In genomic region chr10:44974082-44974627, GRCh38 we compare ENCODE assay signal across 8 cellular contexts. TPM values are rescaled to one million over a fixed set of nuclear protein-coding genes. Genes with fewer than 3 reads are reported as not detected.
DNase-seq lines count a peak whose midpoint lies in the region; ATAC-seq, FAIRE-seq and TF ChIP-seq lines count a peak whose summit lies in the region.

No MANE protein-coding gene starts in this region.

- peaks cover 40% of the 10 kb centered on the region for H3K4me1 ChIP-seq in HepG2 (ENCODE audit: insufficient read depth, low read length)
- peaks cover 3 to 74% (median 39%) of the 10 kb centered on the region in 4 donors for H3K4me1 ChIP-seq in tibial nerve

- no peaks in the 10 kb centered on the region for H3K27me3 Mint-ChIP-seq in activated CD8-positive, alpha-beta memory T cell treated with anti-CD3 and anti-CD28 coated beads, Interleukin-2, amount 10 ng/mL, durations not matched to agents 7 days and 5 days
- H3K27me3 Mint-ChIP-seq in activated naive CD8-positive, alpha-beta T cell treated with anti-CD3 and anti-CD28 coated beads, Interleukin-2, amount 10 ng/mL, durations not matched to agents 7 days and 5 days = no peaks in the 10 kb centered on the region

- peak overlapping the region; percentile 53 for H3K27ac ChIP-seq in HepG2 (ENCODE audit: extremely low read length, insufficient read depth, low read length)
- peak overlapping the region; percentile 86 to 97 (median 92) for H3K27ac ChIP-seq in tibial nerve

- H3K27me3 ChIP-seq in HepG2 (ENCODE audit: control insufficient read depth in 1 of 2, insufficient read depth in 2 of 2, low read length in 2 of 2) (no peaks in the 10 kb centered on the region; a peak in 1 of 5 replicates), tibial nerve (no peaks in the 10 kb centered on the region)

- WGBS in HepG2 (ENCODE audit: low lambda C conversion rate) = 20% methylated on average over 1 of the region's 7 CpGs
- WGBS in tibial nerve, 2 donors = 33 to 37% methylated on average over 7 of the region's 7 CpGs

- H3K4me3 ChIP-seq in HepG2 (replicated peaks in 1 of 3; ENCODE audit: insufficient read depth in 1 of 3, low read depth in 2 of 3, low read length in 3 of 3) (no peak overlapping the region; a peak in 1 of 6 replicates), tibial nerve (peak overlapping the region; percentile 24 to 70 (median 48))

- BruUV-seq in HepG2 (replicated peaks; lab: Mats Ljungman, UMichigan) = no TSS peak

- peaks cover 32% of the 10 kb centered on the region for H3K79me2 ChIP-seq in HepG2 (ENCODE audit: insufficient read depth, low read length)

- H2AFZ ChIP-seq in HepG2 (ENCODE audit: low read length) = no peak overlapping the region

- no peak for TF ChIP-seq EP300 in HepG2 (IDR thresholded peaks at IDR 0.05; ENCODE audit: low read depth in 2 of 2, low read length in 2 of 2)
- no peak for TF ChIP-seq EP300 in HepG2 (CRISPR knock-in tag; IDR thresholded peaks at IDR 0.05; ENCODE audit: borderline replicate concordance)
- peak in 1 of 2 donors; percentile 2 for TF ChIP-seq EP300 in tibial nerve (IDR thresholded peaks at IDR 0.05)

- no peaks in the 10 kb centered on the region for H3K9me3 Mint-ChIP-seq in activated CD8-positive, alpha-beta memory T cell treated with anti-CD3 and anti-CD28 coated beads, Interleukin-2, amount 10 ng/mL, durations not matched to agents 7 days and 5 days (ENCODE audit: low read depth)
- H3K9me3 Mint-ChIP-seq in activated naive CD8-positive, alpha-beta T cell treated with anti-CD3 and anti-CD28 coated beads, Interleukin-2, amount 10 ng/mL, durations not matched to agents 7 days and 5 days = no peaks in the 10 kb centered on the region

- peak overlapping the region; percentile 62 for H3K4me3 Mint-ChIP-seq in activated CD8-positive, alpha-beta memory T cell treated with anti-CD3 and anti-CD28 coated beads, Interleukin-2, amount 10 ng/mL, durations not matched to agents 7 days and 5 days
- peak overlapping the region; percentile 68 for H3K4me3 Mint-ChIP-seq in activated naive CD8-positive, alpha-beta T cell treated with anti-CD3 and anti-CD28 coated beads, Interleukin-2, amount 10 ng/mL, durations not matched to agents 7 days and 5 days

- no peak for TF ChIP-seq RAD21 in HepG2 (CRISPR knock-in tag; IDR thresholded peaks at IDR 0.05)

- H3K27ac Mint-ChIP-seq in activated CD8-positive, alpha-beta memory T cell treated with anti-CD3 and anti-CD28 coated beads, Interleukin-2, amount 10 ng/mL, durations not matched to agents 7 days and 5 days = peak overlapping the region; percentile 79
- H3K27ac Mint-ChIP-seq in activated naive CD8-positive, alpha-beta T cell treated with anti-CD3 and anti-CD28 coated beads, Interleukin-2, amount 10 ng/mL, durations not matched to agents 7 days and 5 days = peak overlapping the region; percentile 86

- POLR2A ChIA-PET in activated naive CD8-positive, alpha-beta T cell treated with anti-CD3 and anti-CD28 coated beads, Interleukin-2, amount 10 ng/mL, durations not matched to agents 7 days and 5 days (lab: Charles Lee) = interaction anchor here (3.5 kb wide), 1 partner anchor 41 kb away, joined by 9 read pairs; no protein-coding TSS in a partner anchor
- POLR2A ChIA-PET in HepG2 (lab: Yijun Ruan, JAX) = interaction anchor here (0.8 to 10.2 kb wide), 3 partner anchors 11 to 39 kb away, joined by 4 to 407 read pairs (median 215); partner anchors contain the start of gene RASSF4

- no peak for TF ChIP-seq CTCF in HepG2 (CRISPR knock-in tag; IDR thresholded peaks at IDR 0.05)
- TF ChIP-seq CTCF in tibial nerve (IDR thresholded peaks at IDR 0.05) = no peak

- H3K4me1 Mint-ChIP-seq in activated CD8-positive, alpha-beta memory T cell treated with anti-CD3 and anti-CD28 coated beads, Interleukin-2, amount 10 ng/mL, durations not matched to agents 7 days and 5 days = peaks cover 16% of the 10 kb centered on the region
- H3K4me1 Mint-ChIP-seq in activated naive CD8-positive, alpha-beta T cell treated with anti-CD3 and anti-CD28 coated beads, Interleukin-2, amount 10 ng/mL, durations not matched to agents 7 days and 5 days = peaks cover 3% of the 10 kb centered on the region

- H4K20me1 ChIP-seq in HepG2 (ENCODE audit: insufficient read depth, low read length) = peaks cover 40% of the 10 kb centered on the region

- intact Hi-C loops in HepG2 (cut with micrococcal nuclease; ENCODE audit: unreplicated experiment) = loop anchor here (2.0 kb wide), 1 partner anchor 13 kb away; no protein-coding TSS in a partner anchor

- H3K36me3 Mint-ChIP-seq in activated CD8-positive, alpha-beta memory T cell treated with anti-CD3 and anti-CD28 coated beads, Interleukin-2, amount 10 ng/mL, durations not matched to agents 7 days and 5 days = no peaks in the 10 kb centered on the region
- no peaks in the 10 kb centered on the region for H3K36me3 Mint-ChIP-seq in activated naive CD8-positive, alpha-beta T cell treated with anti-CD3 and anti-CD28 coated beads, Interleukin-2, amount 10 ng/mL, durations not matched to agents 7 days and 5 days

- CTCF ChIA-PET in activated CD8-positive, alpha-beta memory T cell treated with anti-CD3 and anti-CD28 coated beads, Interleukin-2, amount 10 ng/mL, durations not matched to agents 7 days and 5 days (lab: Charles Lee) = interaction anchor here (1.3 to 2.7 kb wide), 5 partner anchors 10 to 42 kb away, joined by 4 to 22 read pairs (median 6); partner anchors contain the start of gene RASSF4
- CTCF ChIA-PET in HepG2 (lab: Yijun Ruan, JAX; ENCODE audit: low intra/inter-chr PET ratio, low total read pairs) = interaction anchor here (1.7 to 3.8 kb wide), 3 partner anchors 8 to 41 kb away, joined by 5 to 64 read pairs (median 8); no protein-coding TSS in a partner anchor

- in situ Hi-C loops in HepG2 (cut with HindIII; ENCODE audit: extremely low pct_ligation_motif_present, low pct_unique_long_range_greater_than_20kb) = loop anchor here (25.0 kb wide), 1 partner anchor 1562 kb away; the partner anchor contains the start of gene HNRNPF

- H3K9ac ChIP-seq in HepG2 (ENCODE audit: insufficient read depth, low read depth, low read length) = 0 out of 2 replicates have a peak overlapping the region, but pooled peaks have one; percentile 29

- no peaks in the 10 kb centered on the region for H3K9me3 ChIP-seq in HepG2 (ENCODE audit: low read length)
- no peaks in the 10 kb centered on the region for H3K9me3 ChIP-seq in tibial nerve

- peak overlapping the region; percentile 30; the same call in 1 of the 2 replicates for H3K4me2 ChIP-seq in HepG2 (ENCODE audit: low read depth, low read length)

- H3K36me3 ChIP-seq in HepG2 (replicated peaks in 1 of 2; ENCODE audit: control insufficient read depth in 1 of 2, insufficient read depth in 2 of 2, low read length in 2 of 2) = peaks cover 14 to 54% of the 10 kb centered on the region in 2 experiments; a peak in 4 of 5 replicates
- H3K36me3 ChIP-seq in tibial nerve = peaks cover 0 to 63% (median 6%) of the 10 kb centered on the region in 3 donors

- no peak for ATAC-seq in activated CD8-positive, alpha-beta memory T cell treated with anti-CD3 and anti-CD28 coated beads, Interleukin-2, amount 10 ng/mL, durations not matched to agents 7 days and 5 days
- no peak for ATAC-seq in activated naive CD8-positive, alpha-beta T cell treated with anti-CD3 and anti-CD28 coated beads, Interleukin-2, amount 10 ng/mL, durations not matched to agents 7 days and 5 days (ENCODE audit: low read depth)
- ATAC-seq in HepG2 = no peak
- ATAC-seq in HG03521 (IDR thresholded peaks at IDR 0.05; ENCODE audit: unreplicated experiment) = no peak

- FAIRE-seq in HepG2 (lab: Jason Lieb, UNC) = no peak

- no peak for TF ChIP-seq POLR2A in HepG2 (IDR thresholded peaks at IDR 0.05; ENCODE audit: insufficient read depth in 1 of 2, low read depth in 2 of 2, low read length in 2 of 2)
- TF ChIP-seq POLR2A in tibial nerve (IDR thresholded peaks at IDR 0.05) = no peak

- DNase-seq in activated CD8-positive, alpha-beta memory T cell treated with anti-CD3 and anti-CD28 coated beads, Interleukin-2, amount 10 ng/mL, durations not matched to agents 7 days and 5 days = no peak
- DNase-seq in activated CD8-positive, alpha-beta memory T cell treated with anti-CD3 and anti-CD28 coated beads, Interleukin-2, amount 50 U/mL, for 4 hours = no peak
- no peak for DNase-seq in activated naive CD8-positive, alpha-beta T cell treated with anti-CD3 and anti-CD28 coated beads, Interleukin-2, amount 10 ng/mL, durations not matched to agents 7 days and 5 days
- DNase-seq in HepG2 (ENCODE audit: low spot score) = no peak
- no peak for DNase-seq in tibial nerve (ENCODE audit: low spot score in 2 of 2)
- DNase-seq in NCI-H1930 (lab: John Stamatoyannopoulos, UW) = no peak
- no peak for DNase-seq in cerebellum (ENCODE audit: low spot score)

RNA-seq across cellular contexts. Expression of gene DEPP1, which starts 4.5 kb away (rescaled TPM):
- under 1 TPM in 1 of 2 experiments, not detected in 1; 0.37 TPM for total RNA-seq in activated CD8-positive, alpha-beta memory T cell treated with anti-CD3 and anti-CD28 coated beads, Interleukin-2, amount 10 ng/mL, durations not matched to agents 7 days and 5 days
- under 1 TPM in 1 of 2 experiments, not detected in 1; 0.23 TPM for total RNA-seq in activated naive CD8-positive, alpha-beta T cell treated with anti-CD3 and anti-CD28 coated beads, Interleukin-2, amount 10 ng/mL, durations not matched to agents 7 days and 5 days
- 11.2 and 14.8 TPM in 2 replicates for total RNA-seq in HepG2 (2016; rRNA removed; fragmentation: Illumina TruSeq; extraction: Trizol)
- total RNA-seq in HepG2 (2016; cell fraction: cytosol; rRNA removed; fragmentation: Illumina TruSeq; extraction: Trizol; ENCODE audit: low read depth) = 3.0 and 5.0 TPM in 2 replicates
- total RNA-seq in HepG2 (2016; cell fraction: insoluble cytoplasmic fraction; rRNA removed; fragmentation: Illumina TruSeq; extraction: Trizol) = 9.0 and 15.3 TPM in 2 replicates
- total RNA-seq in HepG2 (2016; cell fraction: membrane; rRNA removed; fragmentation: Illumina TruSeq; extraction: Trizol) = 9.0 and 9.3 TPM in 2 replicates
- total RNA-seq in HepG2 (2016; cell fraction: nucleus; rRNA removed; fragmentation: Illumina TruSeq; extraction: Trizol) = 15.1 and 16.0 TPM in 2 replicates
- polyA plus RNA-seq in HepG2 (2011; rRNA removed) = 270 and 338 TPM in 2 replicates
- polyA plus RNA-seq in HepG2 (2011; cell fraction: cytosol; rRNA removed) = 261 and 317 TPM in 2 replicates
- 103 and 135 TPM in 2 replicates for polyA plus RNA-seq in HepG2 (2011; cell fraction: nucleus; rRNA removed)
- 132 and 232 TPM in 2 replicates for polyA plus RNA-seq in HepG2 (2012)
- polyA plus RNA-seq in HepG2 (2016; cell fraction: cytosol; fragmentation: Illumina TruSeq; extraction: Trizol; ENCODE audit: low read depth) = 2.0 and 2.5 TPM in 2 replicates
- polyA plus RNA-seq in HepG2 (2016; cell fraction: insoluble cytoplasmic fraction; fragmentation: Illumina TruSeq; extraction: Trizol; ENCODE audit: low read depth) = 9.3 and 11.2 TPM in 2 replicates
- polyA plus RNA-seq in HepG2 (2016; cell fraction: membrane; fragmentation: Illumina TruSeq; extraction: Trizol; ENCODE audit: low read depth) = 3.6 and 5.2 TPM in 2 replicates
- 13.4 and 15.5 TPM in 2 replicates for polyA plus RNA-seq in HepG2 (2016; cell fraction: nucleus; fragmentation: Illumina TruSeq; extraction: Trizol; ENCODE audit: insufficient read depth, low read depth)
- polyA minus RNA-seq in HepG2 (2011; rRNA and poly(A)+ RNA removed; ENCODE audit: low replicate concordance) = 1.8 and 739 TPM in 2 replicates
- polyA minus RNA-seq in HepG2 (2011; cell fraction: cytosol; rRNA and poly(A)+ RNA removed) = 249 and 254 TPM in 2 replicates
- 107 and 142 TPM in 2 replicates for polyA minus RNA-seq in HepG2 (2011; cell fraction: nucleus; rRNA and poly(A)+ RNA removed)
- total RNA-seq in tibial nerve = 1,000 to 10,000 TPM in 1 of 4 donors, 100 to 1,000 TPM in 3; 530 to 1,439 (median 798) TPM
- 9.9 TPM for total RNA-seq in cerebellum

RNA-seq across cellular contexts. Expression of gene RASSF4, which starts 14.6 kb away (rescaled TPM):
- 1 to 10 TPM; 1.2 to 3.1 TPM for total RNA-seq in activated CD8-positive, alpha-beta memory T cell treated with anti-CD3 and anti-CD28 coated beads, Interleukin-2, amount 10 ng/mL, durations not matched to agents 7 days and 5 days
- total RNA-seq in activated naive CD8-positive, alpha-beta T cell treated with anti-CD3 and anti-CD28 coated beads, Interleukin-2, amount 10 ng/mL, durations not matched to agents 7 days and 5 days = 1 to 10 TPM; 3.0 to 3.1 TPM
- total RNA-seq in HepG2 (2016; rRNA removed; fragmentation: Illumina TruSeq; extraction: Trizol) = 49.9 and 51.7 TPM in 2 replicates
- total RNA-seq in HepG2 (2016; cell fraction: cytosol; rRNA removed; fragmentation: Illumina TruSeq; extraction: Trizol; ENCODE audit: low read depth) = 22.4 and 22.8 TPM in 2 replicates
- total RNA-seq in HepG2 (2016; cell fraction: insoluble cytoplasmic fraction; rRNA removed; fragmentation: Illumina TruSeq; extraction: Trizol) = 49.9 and 50.1 TPM in 2 replicates
- total RNA-seq in HepG2 (2016; cell fraction: membrane; rRNA removed; fragmentation: Illumina TruSeq; extraction: Trizol) = 39.2 and 45.6 TPM in 2 replicates
- 52.1 and 54.6 TPM in 2 replicates for total RNA-seq in HepG2 (2016; cell fraction: nucleus; rRNA removed; fragmentation: Illumina TruSeq; extraction: Trizol)
- polyA plus RNA-seq in HepG2 (2011; rRNA removed) = 34.0 and 39.7 TPM in 2 replicates
- 20.4 and 25.8 TPM in 2 replicates for polyA plus RNA-seq in HepG2 (2011; cell fraction: cytosol; rRNA removed)
- 140 TPM in 2 replicates for polyA plus RNA-seq in HepG2 (2011; cell fraction: nucleus; rRNA removed)
- 25.0 and 26.7 TPM in 2 replicates for polyA plus RNA-seq in HepG2 (2012)
- polyA plus RNA-seq in HepG2 (2016; cell fraction: cytosol; fragmentation: Illumina TruSeq; extraction: Trizol; ENCODE audit: low read depth) = 18.5 and 22.5 TPM in 2 replicates
- polyA plus RNA-seq in HepG2 (2016; cell fraction: insoluble cytoplasmic fraction; fragmentation: Illumina TruSeq; extraction: Trizol; ENCODE audit: low read depth) = 53.5 and 57.9 TPM in 2 replicates
- polyA plus RNA-seq in HepG2 (2016; cell fraction: membrane; fragmentation: Illumina TruSeq; extraction: Trizol; ENCODE audit: low read depth) = 31.2 and 31.3 TPM in 2 replicates
- polyA plus RNA-seq in HepG2 (2016; cell fraction: nucleus; fragmentation: Illumina TruSeq; extraction: Trizol; ENCODE audit: insufficient read depth, low read depth) = 84.5 and 98.6 TPM in 2 replicates
- polyA minus RNA-seq in HepG2 (2011; rRNA and poly(A)+ RNA removed; ENCODE audit: low replicate concordance) = 0.12 and 67.0 TPM in 2 replicates
- 13.4 and 16.0 TPM in 2 replicates for polyA minus RNA-seq in HepG2 (2011; cell fraction: cytosol; rRNA and poly(A)+ RNA removed)
- polyA minus RNA-seq in HepG2 (2011; cell fraction: nucleus; rRNA and poly(A)+ RNA removed) = 74.3 and 88.9 TPM in 2 replicates
- total RNA-seq in tibial nerve = 100 to 1,000 TPM; 153 to 275 (median 185) TPM
- total RNA-seq in cerebellum = 26.5 TPM

RNA-seq across cellular contexts. Expression of gene ZNF22, which starts 26.6 kb away (rescaled TPM):
- total RNA-seq in activated CD8-positive, alpha-beta memory T cell treated with anti-CD3 and anti-CD28 coated beads, Interleukin-2, amount 10 ng/mL, durations not matched to agents 7 days and 5 days = 10 to 100 TPM; 29.5 to 29.6 TPM
- 10 to 100 TPM; 42.8 TPM for total RNA-seq in activated naive CD8-positive, alpha-beta T cell treated with anti-CD3 and anti-CD28 coated beads, Interleukin-2, amount 10 ng/mL, durations not matched to agents 7 days and 5 days
- total RNA-seq in HepG2 (2016; rRNA removed; fragmentation: Illumina TruSeq; extraction: Trizol) (0.40 and 0.58 TPM in 2 replicates), tibial nerve (10 to 100 TPM; 23.4 to 30.2 (median 26.0) TPM), cerebellum (34.9 TPM)
- not detected in 2 replicates for total RNA-seq in HepG2 (2016; cell fraction: cytosol; rRNA removed; fragmentation: Illumina TruSeq; extraction: Trizol; ENCODE audit: low read depth)
- 0.49 and 0.56 TPM in 2 replicates for total RNA-seq in HepG2 (2016; cell fraction: insoluble cytoplasmic fraction; rRNA removed; fragmentation: Illumina TruSeq; extraction: Trizol)
- total RNA-seq in HepG2 (2016; cell fraction: membrane; rRNA removed; fragmentation: Illumina TruSeq; extraction: Trizol) = 0.28 and 0.45 TPM in 2 replicates
- 0.75 and 1.2 TPM in 2 replicates for total RNA-seq in HepG2 (2016; cell fraction: nucleus; rRNA removed; fragmentation: Illumina TruSeq; extraction: Trizol)
- polyA plus RNA-seq in HepG2 (2011; rRNA removed) = 1.1 and 1.3 TPM in 2 replicates
- polyA plus RNA-seq in HepG2 (2011; cell fraction: cytosol; rRNA removed) = 0.35 and 0.77 TPM in 2 replicates
- 1.2 and 1.7 TPM in 2 replicates for polyA plus RNA-seq in HepG2 (2011; cell fraction: nucleus; rRNA removed)
- polyA plus RNA-seq in HepG2 (2012) = 1.6 and 2.5 TPM in 2 replicates
- 0.07 and 0.09 TPM in 2 replicates for polyA plus RNA-seq in HepG2 (2016; cell fraction: cytosol; fragmentation: Illumina TruSeq; extraction: Trizol; ENCODE audit: low read depth)
- 0.60 and 0.62 TPM in 2 replicates for polyA plus RNA-seq in HepG2 (2016; cell fraction: insoluble cytoplasmic fraction; fragmentation: Illumina TruSeq; extraction: Trizol; ENCODE audit: low read depth)
- polyA plus RNA-seq in HepG2 (2016; cell fraction: membrane; fragmentation: Illumina TruSeq; extraction: Trizol; ENCODE audit: low read depth) = 0.22 and 0.27 TPM in 2 replicates
- 0.89 and 1.1 TPM in 2 replicates for polyA plus RNA-seq in HepG2 (2016; cell fraction: nucleus; fragmentation: Illumina TruSeq; extraction: Trizol; ENCODE audit: insufficient read depth, low read depth)
- polyA minus RNA-seq in HepG2 (2011; rRNA and poly(A)+ RNA removed; ENCODE audit: low replicate concordance) = not detected in 2 replicates
- not detected in 2 replicates for polyA minus RNA-seq in HepG2 (2011; cell fraction: cytosol; rRNA and poly(A)+ RNA removed)
- 2.2 and 2.4 TPM in 2 replicates for polyA minus RNA-seq in HepG2 (2011; cell fraction: nucleus; rRNA and poly(A)+ RNA removed)

Comparison
In these comparisons a context has a peak if more than half of its experiments do, and no peak if none do; other contexts are left out.
1. H3K4me3 ChIP-seq: peak in tibial nerve (4 of 4); none in HepG2 (0 of 3).
2. RNA of gene DEPP1, which starts 4.5 kb away (total RNA-seq): 530 to 1,439 TPM in tibial nerve; 3.0 to 16.0 TPM in HepG2, 9.9 TPM in cerebellum (single experiment), 0.37 TPM in activated CD8-positive, alpha-beta memory T cell treated with anti-CD3 and anti-CD28 coated beads, Interleukin-2, amount 10 ng/mL, durations not matched to agents 7 days and 5 days and 0.23 TPM in activated naive CD8-positive, alpha-beta T cell treated with anti-CD3 and anti-CD28 coated beads, Interleukin-2, amount 10 ng/mL, durations not matched to agents 7 days and 5 days; every median in the first group is over 10 times any median in the second.
3. RNA of gene ZNF22, which starts 26.6 kb away (total RNA-seq): 42.8 TPM in activated naive CD8-positive, alpha-beta T cell treated with anti-CD3 and anti-CD28 coated beads, Interleukin-2, amount 10 ng/mL, durations not matched to agents 7 days and 5 days, 34.9 TPM in cerebellum (single experiment), 29.5 to 29.6 TPM in activated CD8-positive, alpha-beta memory T cell treated with anti-CD3 and anti-CD28 coated beads, Interleukin-2, amount 10 ng/mL, durations not matched to agents 7 days and 5 days and 23.4 to 30.2 TPM in tibial nerve; 0.28 to 1.2 TPM in HepG2; every median in the first group is over 10 times any median in the second.